Comparison of ENCODE assay signal across 8 cellular contexts in genomic region chr14:58428011-58428807, GRCh38. TPM values are rescaled to one million over a fixed set of nuclear protein-coding genes. Genes with fewer than 3 reads are reported as not detected.
DNase-seq lines count a peak whose midpoint lies in the region; ATAC-seq, FAIRE-seq and TF ChIP-seq lines count a peak whose summit lies in the region.

No MANE protein-coding gene starts in this region.

- H3K9me3 Mint-ChIP-seq in mesothelial cell of epicardium, result no peaks in the 10 kb centered on the region

- ATAC-seq in GM21360 (IDR thresholded peaks at IDR 0.05; ENCODE audit: unreplicated experiment), result no peak

- H4K5ac ChIP-seq in H1 (ENCODE audit: insufficient read length, low read depth, low read length), result no peak overlapping the region

- no peak for TF ChIP-seq EP300 in H1 (IDR thresholded peaks at IDR 0.05; ENCODE audit: borderline replicate concordance in 1 of 2, low read depth in 2 of 2, low read length in 2 of 2)

- no peak overlapping the region for H2BK5ac ChIP-seq in H1 (ENCODE audit: low read depth, low read length)

- H2AFZ ChIP-seq in H1 (ENCODE audit: low read length), result peak overlapping the region; percentile 35

- H3K23ac ChIP-seq in H1 (ENCODE audit: insufficient read length), result no peak overlapping the region

- H3K27me3 ChIP-seq in H1 (replicated peaks in 1 of 4; ENCODE audit: control insufficient read depth in 3 of 4, extremely low read depth in 1 of 4, insufficient read depth in 3 of 4, low read length in 3 of 4), result no peaks in the 10 kb centered on the region

- peak overlapping the region; percentile 75 to 84 for H3K4me2 ChIP-seq in H1 (ENCODE audit: insufficient read depth in 1 of 2, low read depth in 2 of 2, low read length in 2 of 2)

- no peak overlapping the region for H2AK5ac ChIP-seq in H1 (ENCODE audit: low read depth, low read length)

- H2BK120ac ChIP-seq in H1 (replicated peaks; ENCODE audit: low read depth, low read length), result no peak overlapping the region

- POLR2A ChIA-PET in H1 (lab: Charles Lee; ENCODE audit: partially characterized antibody), result interaction anchor here (1.0 to 3.2 kb wide), 8 partner anchors 15 to 209 kb away, joined by 3 to 23 read pairs (median 5); partner anchors contain the start of genes ARID4A, PSMA3 and TOMM20L

- peaks cover 28% of the 10 kb centered on the region for H3K4me1 Mint-ChIP-seq in mesothelial cell of epicardium

- H3K27me3 Mint-ChIP-seq in mesothelial cell of epicardium (ENCODE audit: low read depth), result no peaks in the 10 kb centered on the region

- no peak for FAIRE-seq in H1 (lab: Jason Lieb, UNC)

- H3K14ac ChIP-seq in H1 (ENCODE audit: insufficient read length), result no peak overlapping the region

- peak overlapping the region; percentile 94 for H3K4me3 Mint-ChIP-seq in mesothelial cell of epicardium

- peak overlapping the region; percentile 89 for H3K9ac ChIP-seq in SK-N-MC (ENCODE audit: insufficient read length)
- H3K9ac ChIP-seq in H1 (replicated peaks in 1 of 4; ENCODE audit: extremely low read depth in 1 of 4, low read depth in 3 of 4, low read length in 3 of 4), result peak overlapping the region; percentile 35 to 56 (median 42)

- TF ChIP-seq POLR2A in H1 (IDR thresholded peaks at IDR 0.05; ENCODE audit: control extremely low read depth in 1 of 2, low read depth in 2 of 2, low read length in 2 of 2), result no peak

- H3K9me3 ChIP-seq in SK-N-MC (ENCODE audit: low read depth, low read length), result no peaks in the 10 kb centered on the region
- no peaks in the 10 kb centered on the region for H3K9me3 ChIP-seq in H1 (ENCODE audit: insufficient read depth in 2 of 2, low read depth in 1 of 2, low read length in 1 of 2)

- H3K4me3 ChIP-seq in SK-N-MC (peak overlapping the region; percentile 82), H1 (ENCODE audit: extremely low read depth in 1 of 4, insufficient read depth in 2 of 4, low read depth in 3 of 4, low read length in 4 of 4) (peak overlapping the region; percentile 54 to 85 (median 82)), urinary bladder (ENCODE audit: low read depth, low read length) (peak overlapping the region; percentile 66)

- H3K23me2 ChIP-seq in H1 (ENCODE audit: low read depth, low read length), result no peaks in the 10 kb centered on the region; the same call in 1 of the 2 replicates

- H2BK12ac ChIP-seq in H1 (ENCODE audit: low read depth, low read length), result no peak overlapping the region

- no peak for TF ChIP-seq RAD21 in H1 (IDR thresholded peaks at IDR 0.05 in 1 of 2, conservative IDR thresholded peaks at IDR 0.05 in 1 of 2; ENCODE audit: low read depth in 2 of 2, low read length in 2 of 2)

- H4K20me1 ChIP-seq in H1 (replicated peaks in 1 of 2; ENCODE audit: control insufficient read depth in 1 of 2, insufficient read depth in 2 of 2, low read length in 2 of 2), result no peaks in the 10 kb centered on the region

- TF ChIP-seq CTCF in H1 (IDR thresholded peaks at IDR 0.05; ENCODE audit: control extremely low read depth in 1 of 3, insufficient read depth in 1 of 3, low read depth in 1 of 3, low read length in 3 of 3) (no peak), mesothelial cell of epicardium (IDR thresholded peaks at IDR 0.05; ENCODE audit: unreplicated experiment) (no peak)

- H2BK20ac ChIP-seq in H1 (ENCODE audit: low read length), result no peak overlapping the region

- H3K36me3 ChIP-seq in SK-N-MC (ENCODE audit: insufficient read depth, low read length), result peaks cover 27% of the 10 kb centered on the region
- peaks cover 0 to 20% (median 2%) of the 10 kb centered on the region in 4 experiments; a peak in 5 of 8 replicates for H3K36me3 ChIP-seq in H1 (ENCODE audit: control insufficient read depth in 2 of 4, insufficient read depth in 4 of 4, low read length in 3 of 4)
- H3K36me3 ChIP-seq in urinary bladder (ENCODE audit: insufficient read depth), result no peaks in the 10 kb centered on the region

- H3K79me1 ChIP-seq in H1 (ENCODE audit: low read depth, low read length), result no peaks in the 10 kb centered on the region; the same call in 1 of the 2 replicates

- no peak overlapping the region for H2BK15ac ChIP-seq in H1 (ENCODE audit: low read length)

- WGBS in H1 (ENCODE audit: extremely low coverage in 1 of 2, insufficient coverage in 1 of 2, insufficient read length in 1 of 2, insufficient replicate concordance in 2 of 2, low coverage in 1 of 2, low lambda C conversion rate in 2 of 2, missing lambda C conversion rate in 1 of 2), 2 experiments, result 5% methylated on average over 12 of the region's 12 CpGs; no CpG with 5 or more reads in 1 of the 2 experiments
- under 1% methylated on average over 12 of the region's 12 CpGs for WGBS in urinary bladder

- DNase-seq in NCI-H82 (lab: John Stamatoyannopoulos, UW) (peak; percentile 38), NCI-H82 treated with DMSO at 0.1 percent for 48 hours (lab: John Stamatoyannopoulos, UW; ENCODE audit: unreplicated experiment) (no peak), M059J (ENCODE audit: low read depth) (peak; percentile 69), SK-N-MC (ENCODE audit: low read depth, low spot score) (peak; percentile 45), H1 (ENCODE audit: low read depth in 1 of 2, low spot score in 2 of 2) (no peak), mesothelial cell of epicardium (ENCODE audit: low spot score in 2 of 2, unreplicated experiment in 2 of 2) (no peak)

- H3K36me3 Mint-ChIP-seq in mesothelial cell of epicardium, result peaks cover 6% of the 10 kb centered on the region

- H4K91ac ChIP-seq in H1 (replicated peaks; ENCODE audit: insufficient read length, low read length), result no peak overlapping the region

- H3K56ac ChIP-seq in H1 (replicated peaks; ENCODE audit: insufficient read length, low read depth, low read length), result no peak overlapping the region

- H3K4ac ChIP-seq in H1 (replicated peaks; ENCODE audit: insufficient read length, low read depth, low read length), result no peak overlapping the region

- peaks cover 0 to 44% of the 10 kb centered on the region in 2 experiments; a peak in 2 of 4 replicates for H3K79me2 ChIP-seq in H1 (ENCODE audit: control insufficient read depth in 1 of 2, insufficient read depth in 2 of 2, low read length in 2 of 2)

- H3K27ac ChIP-seq in SK-N-MC (peak overlapping the region; percentile 100), H1 (ENCODE audit: low read depth, low read length) (no peak overlapping the region), urinary bladder (ENCODE audit: low read depth) (peak overlapping the region; percentile 41)

- H3K18ac ChIP-seq in H1 (ENCODE audit: extremely low read depth, low read length), result no peak overlapping the region

- H4K8ac ChIP-seq in H1 (ENCODE audit: extremely low read depth, insufficient read depth, low read length), result no peak overlapping the region

- no peaks in the 10 kb centered on the region for H3K4me1 ChIP-seq in H1 (replicated peaks in 1 of 4; ENCODE audit: control insufficient read depth in 3 of 4, insufficient read depth in 4 of 4, low read length in 3 of 4)
- no peaks in the 10 kb centered on the region for H3K4me1 ChIP-seq in urinary bladder (ENCODE audit: insufficient read depth)

- CTCF ChIA-PET in H1 (lab: Charles Lee; ENCODE audit: partially characterized antibody), result interaction anchor here (0.6 to 1.4 kb wide), 2 partner anchors 32 to 496 kb away, joined by 3 to 5 read pairs; no protein-coding TSS in a partner anchor

- peak overlapping the region; percentile 94 for H3K27ac Mint-ChIP-seq in mesothelial cell of epicardium

TF ChIP-seq in H1, 55 proteins besides CTCF, POLR2A, EP300 and RAD21 (continues in another document):
- TF ChIP-seq SP4 (IDR thresholded peaks at IDR 0.05; ENCODE audit: low read length), result no peak
- no peak for TF ChIP-seq ZNF274 (IDR thresholded peaks at IDR 0.05; ENCODE audit: borderline replicate concordance, extremely low read depth, low read length)
- 0 out of 2 replicates have a peak, but pooled peaks have one; percentile 12 for TF ChIP-seq TAF1 (IDR thresholded peaks at IDR 0.05; ENCODE audit: low read depth, low read length)

RNA-seq across cellular contexts. Expression of gene KIAA0586, which starts 0.7 kb away (rescaled TPM):
- total RNA-seq in M059J (2014; rRNA removed; shearing (Covaris generic)), result 17.0 and 27.7 TPM in 2 replicates
- 21.6 and 24.8 TPM in 2 replicates for total RNA-seq in H1 (2021; fragmentation: NEBNext Ultra II Directional; extraction: Animal tissue kit (Norgen Biotek cat#: 25700))
- polyA plus RNA-seq in H1 (2011; rRNA removed) (3.6 and 7.2 TPM in 2 replicates), urinary bladder (9.5 TPM)
- polyA plus RNA-seq in H1 (2011; cell fraction: cytosol; rRNA removed), result 8.2 TPM
- polyA plus RNA-seq in H1 (2011; cell fraction: nucleus; rRNA removed), result 10.3 TPM
- polyA plus RNA-seq in H1 (2012, experiment 1 of 2), result 11.1 to 18.9 TPM (median 13.0 TPM) in 4 replicates
- 0.93 TPM for polyA plus RNA-seq in H1 (2012, experiment 2 of 2)
- 13.3 TPM for polyA plus RNA-seq in H1 (2013, experiment 1 of 2)
- 12.7 TPM for polyA plus RNA-seq in H1 (2013, experiment 2 of 2)
- polyA minus RNA-seq in H1 (2011; rRNA and poly(A)+ RNA removed), result 31.3 and 42.8 TPM in 2 replicates
- 21.2 TPM for polyA minus RNA-seq in H1 (2011; cell fraction: cytosol; rRNA and poly(A)+ RNA removed)
- polyA minus RNA-seq in H1 (2011; cell fraction: nucleus; rRNA and poly(A)+ RNA removed), result 43.4 TPM
- total RNA-seq in mesothelial cell of epicardium (18.3 to 20.7 TPM (median 19.7 TPM) in 3 replicates), urinary bladder (45.9 TPM)

RNA-seq across cellular contexts. Expression of gene TIMM9, which starts 0.9 kb away (rescaled TPM):
- total RNA-seq in M059J (2014; rRNA removed; shearing (Covaris generic)), result 33.9 and 36.9 TPM in 2 replicates
- 52.2 and 58.2 TPM in 2 replicates for total RNA-seq in H1 (2021; fragmentation: NEBNext Ultra II Directional; extraction: Animal tissue kit (Norgen Biotek cat#: 25700))
- polyA plus RNA-seq in H1 (2011; rRNA removed) (12.3 and 24.0 TPM in 2 replicates), urinary bladder (44.0 TPM)
- polyA plus RNA-seq in H1 (2011; cell fraction: cytosol; rRNA removed), result 40.4 TPM
- polyA plus RNA-seq in H1 (2011; cell fraction: nucleus; rRNA removed), result 23.9 TPM
- polyA plus RNA-seq in H1 (2012, experiment 1 of 2), result 51.9 to 57.6 TPM (median 56.1 TPM) in 4 replicates
- 21.9 TPM for polyA plus RNA-seq in H1 (2012, experiment 2 of 2)
- 51.5 TPM for polyA plus RNA-seq in H1 (2013, experiment 1 of 2)
- polyA plus RNA-seq in H1 (2013, experiment 2 of 2), result 49.6 TPM
- 26.1 TPM in 2 replicates for polyA minus RNA-seq in H1 (2011; rRNA and poly(A)+ RNA removed)
- polyA minus RNA-seq in H1 (2011; cell fraction: cytosol; rRNA and poly(A)+ RNA removed), result 9.2 TPM
- 23.2 TPM for polyA minus RNA-seq in H1 (2011; cell fraction: nucleus; rRNA and poly(A)+ RNA removed)
- total RNA-seq in mesothelial cell of epicardium (40.5 to 43.9 TPM (median 40.8 TPM) in 3 replicates), urinary bladder (37.2 TPM)

RNA-seq across cellular contexts. Expression of gene TOMM20L, which starts 32.5 kb away (rescaled TPM):
- not detected in 2 replicates for total RNA-seq in M059J (2014; rRNA removed; shearing (Covaris generic))
- total RNA-seq in H1 (2021; fragmentation: NEBNext Ultra II Directional; extraction: Animal tissue kit (Norgen Biotek cat#: 25700)), result not detected in 2 replicates
- polyA plus RNA-seq in H1 (2011; rRNA removed) (not detected in 2 replicates), urinary bladder (0.34 TPM)
- not detected for polyA plus RNA-seq in H1 (2011; cell fraction: cytosol; rRNA removed)
- not detected for polyA plus RNA-seq in H1 (2011; cell fraction: nucleus; rRNA removed)
- polyA plus RNA-seq in H1 (2012, experiment 1 of 2), result not detected in 4 replicates
- polyA plus RNA-seq in H1 (2012, experiment 2 of 2), result not detected
- 0.14 TPM for polyA plus RNA-seq in H1 (2013, experiment 1 of 2)
- polyA plus RNA-seq in H1 (2013, experiment 2 of 2), result not detected
- not detected in 2 replicates for polyA minus RNA-seq in H1 (2011; rRNA and poly(A)+ RNA removed)
- polyA minus RNA-seq in H1 (2011; cell fraction: cytosol; rRNA and poly(A)+ RNA removed), result not detected
- not detected for polyA minus RNA-seq in H1 (2011; cell fraction: nucleus; rRNA and poly(A)+ RNA removed)
- total RNA-seq in mesothelial cell of epicardium (0.47 TPM in 1 of 3 replicates, not detected in the others), urinary bladder (not detected)

Comparison
In these comparisons a context has a peak if more than half of its experiments do, and no peak if none do; other contexts are left out.
1. DNase-seq: peak in NCI-H82 (single experiment), M059J (single experiment) and SK-N-MC (single experiment); none in NCI-H82 treated with DMSO at 0.1 percent for 48 hours (single experiment), H1 (0 of 2) and mesothelial cell of epicardium (0 of 2).
2. Peak in every context shown above with its lines, with median percentiles within 50 percentile points of each other: H3K4me3 ChIP-seq.